In genomic region chr9:120761011-120761410, GRCh38 we compare ENCODE assay signal across 18 cellular contexts.
"Had no signal": no experiment of that assay in that cellular context is flagged by ENCODE, and none has a peak within 500 bp of the region (broad histone marks: within the 10 kb centered on the region; RNA-seq: fewer than 3 reads in every experiment).

No MANE protein-coding gene starts in this region.

- H3K36me3 Mint-ChIP-seq: activated naive CD4-positive, alpha-beta T cell treated with anti-CD3 and anti-CD28 coated beads, Interleukin-2, amount 50 U/mL, for 24 hours had no signal

- H3K9me3 Mint-ChIP-seq: activated naive CD4-positive, alpha-beta T cell treated with anti-CD3 and anti-CD28 coated beads, Interleukin-2, amount 50 U/mL, for 24 hours; brain; effector memory CD8-positive, alpha-beta T cell; naive B cell; stimulated activated memory B cell treated with anti-CD40 and anti-IgM and Interleukin-4, amounts not matched to agents 10 μg/mL and 1 μg/mL and 100 μg/mL, for 72 hours; T-cell had no signal

- ATAC-seq: effector memory CD8-positive, alpha-beta T cell; gastrocnemius medialis; heart left ventricle; stimulated activated memory B cell treated with anti-CD40 and anti-IgM and Interleukin-4, amounts not matched to agents 10 μg/mL and 1 μg/mL and 100 μg/mL, for 72 hours; T-cell had no signal

- H3K27ac ChIP-seq: gastrocnemius medialis, heart left ventricle, parathyroid adenoma had no signal

- H3K4me3 ChIP-seq: gastrocnemius medialis, heart left ventricle, lung had no signal

- H3K27me3 ChIP-seq: gastrocnemius medialis, heart left ventricle had no signal

- H3K9ac ChIP-seq: parathyroid adenoma had no signal

- H3K4me3 Mint-ChIP-seq: activated naive CD4-positive, alpha-beta T cell treated with anti-CD3 and anti-CD28 coated beads, Interleukin-2, amount 50 U/mL, for 24 hours; brain; effector memory CD8-positive, alpha-beta T cell; naive B cell; stimulated activated memory B cell treated with anti-CD40 and anti-IgM and Interleukin-4, amounts not matched to agents 10 μg/mL and 1 μg/mL and 100 μg/mL, for 72 hours; T-cell had no signal

- H3K9me3 ChIP-seq: gastrocnemius medialis, heart left ventricle had no signal

- H3K4me1 ChIP-seq: gastrocnemius medialis, parathyroid adenoma had no signal

- DNase-seq: activated CD4-positive, alpha-beta T cell treated with anti-CD3 and anti-CD28 coated beads, Interleukin-2, amount 50 U/mL, for 1 hour; activated T-cell treated with anti-CD3 and anti-CD28 coated beads for 4 hours; cerebellar nuclear complex; dermis blood vessel endothelial cell; effector memory CD8-positive, alpha-beta T cell; erythroblast; gastrocnemius medialis; heart left ventricle; naive B cell; retina; stimulated activated CD4-positive, alpha-beta T cell treated with anti-CD3 and anti-CD28 coated beads, Interleukin-2, amount 100 ng/mL, for 48 hours; T-cell; T-helper 9 cell had no signal

- H3K27ac Mint-ChIP-seq: activated naive CD4-positive, alpha-beta T cell treated with anti-CD3 and anti-CD28 coated beads, Interleukin-2, amount 50 U/mL, for 24 hours; stimulated activated memory B cell treated with anti-CD40 and anti-IgM and Interleukin-4, amounts not matched to agents 10 μg/mL and 1 μg/mL and 100 μg/mL, for 72 hours; T-cell had no signal

- H3K4me1 Mint-ChIP-seq: brain had no signal

- H3K27me3 Mint-ChIP-seq: activated naive CD4-positive, alpha-beta T cell treated with anti-CD3 and anti-CD28 coated beads, Interleukin-2, amount 50 U/mL, for 24 hours; brain; effector memory CD8-positive, alpha-beta T cell; naive B cell; stimulated activated memory B cell treated with anti-CD40 and anti-IgM and Interleukin-4, amounts not matched to agents 10 μg/mL and 1 μg/mL and 100 μg/mL, for 72 hours; T-cell had no signal
